14 cellular contexts compared by ENCODE assay signal in the genomic region with DNA sequence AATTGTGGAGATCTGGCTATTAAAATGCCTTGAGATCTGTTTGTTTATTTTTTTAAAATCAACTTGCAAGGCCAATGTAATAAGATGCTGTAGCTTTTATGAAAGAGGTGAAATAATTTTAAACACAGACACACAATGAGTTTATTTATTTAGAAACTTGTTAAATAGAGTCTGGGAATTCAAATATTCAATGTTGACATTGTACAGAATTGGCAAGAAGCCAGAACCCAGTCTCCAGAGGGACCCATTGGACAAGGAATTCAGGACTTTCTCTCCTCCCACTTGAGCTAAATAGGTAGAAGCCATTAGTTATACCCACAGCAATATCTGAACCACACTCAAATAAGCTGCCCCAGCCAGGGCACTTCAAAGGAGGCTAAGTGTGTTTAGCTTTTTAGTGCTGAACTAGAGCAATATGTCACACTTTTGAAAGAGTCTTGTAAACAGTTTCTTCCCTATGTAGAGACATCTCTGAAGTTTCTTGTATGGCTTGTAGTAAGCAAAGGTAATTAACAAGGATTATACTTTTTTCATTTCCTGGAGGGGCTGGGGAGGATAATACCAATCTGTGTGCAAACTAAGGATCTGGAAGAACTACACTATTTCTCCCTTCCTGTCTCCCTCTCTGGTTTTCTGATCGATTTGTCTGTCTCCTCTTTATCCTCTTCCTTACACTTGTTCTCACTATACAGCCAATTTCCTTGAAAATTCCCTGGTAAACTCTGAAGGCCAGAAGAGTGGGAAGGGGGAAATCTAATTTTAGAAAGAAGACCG. TPM values are rescaled to one million over a fixed set of nuclear protein-coding genes. Genes with fewer than 3 reads are reported as not detected.
DNase-seq lines count a peak whose midpoint lies in the region; ATAC-seq and TF ChIP-seq lines count a peak whose summit lies in the region.
"Had no signal": no experiment of that assay in that cellular context is flagged by ENCODE, and none has a peak within 500 bp of the region (broad histone marks: within the 10 kb centered on the region; RNA-seq: fewer than 3 reads in every experiment).

No MANE protein-coding gene starts in this region.

- no peak overlapping the region for H4K5ac ChIP-seq in H9 (ENCODE audit: insufficient read length, low read depth, low read length)

- H2BK20ac ChIP-seq in H9 (ENCODE audit: low read depth, low read length, poor library complexity, severe bottlenecking), result no peak overlapping the region

- TF ChIP-seq CTCF in H9 (conservative IDR thresholded peaks at IDR 0.05) (no peak), VCaP (conservative IDR thresholded peaks at IDR 0.05) (no peak), osteoblast (IDR thresholded peaks at IDR 0.05; ENCODE audit: extremely low read depth, low read depth, low read length) (no peak)

- H3K23me2 ChIP-seq in H9 (ENCODE audit: insufficient read length, low read depth, low read length, poor library complexity, severe bottlenecking), result peaks cover 27% of the 10 kb centered on the region

- H3K27ac ChIP-seq in H9 (ENCODE audit: insufficient read length, low read depth, low read length) (no peak overlapping the region), VCaP (0 out of 2 replicates have a peak overlapping the region, but pooled peaks have one; percentile 24), osteoblast (ENCODE audit: low read depth, low read length) (no peak overlapping the region)
- H3K27ac ChIP-seq: foreskin keratinocyte had no signal

- H2AFZ ChIP-seq in H9 (ENCODE audit: low read length) (no peak overlapping the region), osteoblast (ENCODE audit: low read length) (no peak overlapping the region)

- no peaks in the 10 kb centered on the region for H3K79me2 ChIP-seq in H9 (ENCODE audit: insufficient read depth, low read length)
- H3K79me2 ChIP-seq in osteoblast (ENCODE audit: insufficient read depth, low read length), result no peaks in the 10 kb centered on the region

- no peak overlapping the region for H3K9ac ChIP-seq in H9 (ENCODE audit: extremely low read depth, insufficient read length, low read length)

- no peaks in the 10 kb centered on the region for H3K79me1 ChIP-seq in H9 (ENCODE audit: insufficient read depth, low read depth, low read length, poor library complexity, severe bottlenecking)

- no peak overlapping the region for H3K4ac ChIP-seq in H9 (ENCODE audit: low read depth, low read length)

- H2BK12ac ChIP-seq in H9 (ENCODE audit: insufficient read length, low read depth, low read length), result no peak overlapping the region

- peaks cover 44 to 51% of the 10 kb centered on the region in 2 experiments for H3K4me1 Mint-ChIP-seq in H9
- peaks cover 34% of the 10 kb centered on the region for H3K4me1 Mint-ChIP-seq in activated T-helper 1 cell treated with anti-CD3 and anti-CD28 coated beads, Interleukin-12 subunit alpha, Interleukin-12 subunit beta, Interleukin-2, Interleukin-4 antibody, amounts not matched to agents 30 ng/mL and 10 ng/mL and 1 ng/mL, durations not matched to agents 14 hours and 24 hours and 36 hours (ENCODE audit: low read depth)

- H3K27me3 ChIP-seq in H9 (ENCODE audit: insufficient read depth, low read length), result peaks cover 35% of the 10 kb centered on the region; the same call in 1 of the 2 replicates
- peaks cover 53% of the 10 kb centered on the region for H3K27me3 ChIP-seq in osteoblast (ENCODE audit: insufficient read depth, low read length)

- ATAC-seq in HG02840 (IDR thresholded peaks at IDR 0.05; ENCODE audit: low FRiP score, unreplicated experiment), result no peak
- ATAC-seq in left lobe of liver, result no peak
- ATAC-seq: foreskin keratinocyte had no signal

- no peak overlapping the region for H3K23ac ChIP-seq in H9 (ENCODE audit: insufficient read length, low read depth, low read length)

- H3T11ph ChIP-seq in H9 (ENCODE audit: low read length), result no peak overlapping the region

- H2AK5ac ChIP-seq in H9 (ENCODE audit: insufficient read length, low read length), result no peak overlapping the region

- no peaks in the 10 kb centered on the region for H3K36me3 ChIP-seq in osteoblast (ENCODE audit: insufficient read depth, low read length)
- H3K36me3 ChIP-seq: breast epithelium had no signal

- H2BK15ac ChIP-seq in H9 (ENCODE audit: low read depth, low read length), result no peak overlapping the region

- no peak overlapping the region for H3K18ac ChIP-seq in H9 (ENCODE audit: insufficient read length, low read depth, low read length)

- no peak overlapping the region for H4K91ac ChIP-seq in H9 (ENCODE audit: insufficient read length, low read depth, low read length)

- no peak overlapping the region for H2BK5ac ChIP-seq in H9 (ENCODE audit: insufficient read length, low read length)

- no peak overlapping the region for H3K14ac ChIP-seq in H9 (ENCODE audit: insufficient read depth, low read length)

- DNase-seq in H9 (no peak), NCI-H1417 (lab: John Stamatoyannopoulos, UW) (peak; percentile 82 to 98 (median 92)), osteoblast (ENCODE audit: insufficient read length, low spot score, missing footprints) (peak; percentile 78), T-helper 2 cell (no peak), left lobe of liver (ENCODE audit: low spot score) (no peak)
- DNase-seq in activated T-helper 1 cell treated with anti-CD3 and anti-CD28 coated beads, Interleukin-12 subunit alpha, Interleukin-12 subunit beta, Interleukin-2, Interleukin-4 antibody, amounts not matched to agents 30 ng/mL and 10 ng/mL and 1 ng/mL, durations not matched to agents 14 hours and 24 hours and 36 hours (ENCODE audit: low spot score), result no peak
- DNase-seq: activated T-cell treated with anti-CD3 and anti-CD28 coated beads for 4 hours; foreskin keratinocyte; NCI-H446 treated with DMSO at 0.1 percent for 48 hours; stimulated activated naive B cell treated with anti-CD40 and anti-IgM and Interleukin-4, amounts not matched to agents 10 μg/mL and 1 μg/mL and 100 μg/mL, for 72 hours had no signal

- H3K9me3 Mint-ChIP-seq in H9, result no peaks in the 10 kb centered on the region
- no peaks in the 10 kb centered on the region for H3K9me3 Mint-ChIP-seq in activated T-helper 1 cell treated with anti-CD3 and anti-CD28 coated beads, Interleukin-12 subunit alpha, Interleukin-12 subunit beta, Interleukin-2, Interleukin-4 antibody, amounts not matched to agents 30 ng/mL and 10 ng/mL and 1 ng/mL, durations not matched to agents 14 hours and 24 hours and 36 hours
- H3K9me3 Mint-ChIP-seq: stimulated activated naive B cell treated with anti-CD40 and anti-IgM and Interleukin-4, amounts not matched to agents 10 μg/mL and 1 μg/mL and 100 μg/mL, for 72 hours had no signal

- intact Hi-C loops in activated T-helper 1 cell treated with anti-CD3 and anti-CD28 coated beads, Interleukin-12 subunit alpha, Interleukin-12 subunit beta, Interleukin-2, Interleukin-4 antibody, amounts not matched to agents 30 ng/mL and 10 ng/mL and 1 ng/mL, durations not matched to agents 14 hours and 24 hours and 36 hours (cut with micrococcal nuclease), result no loop called here

- H3K4me2 ChIP-seq in H9 (ENCODE audit: insufficient read depth, insufficient read length, low read length) (peak overlapping the region; percentile 76), osteoblast (ENCODE audit: insufficient read depth, low read length) (no peak overlapping the region)

- no peak overlapping the region for H2BK120ac ChIP-seq in H9 (ENCODE audit: low read depth, low read length, poor library complexity, severe bottlenecking)

- H3K27ac Mint-ChIP-seq in H9, result no peak overlapping the region
- H3K27ac Mint-ChIP-seq in activated T-helper 1 cell treated with anti-CD3 and anti-CD28 coated beads, Interleukin-12 subunit alpha, Interleukin-12 subunit beta, Interleukin-2, Interleukin-4 antibody, amounts not matched to agents 30 ng/mL and 10 ng/mL and 1 ng/mL, durations not matched to agents 14 hours and 24 hours and 36 hours, result no peak overlapping the region

- H3K4me1 ChIP-seq in H9 (ENCODE audit: insufficient read depth, low read length), result peaks cover 7% of the 10 kb centered on the region
- H3K4me1 ChIP-seq in osteoblast (ENCODE audit: insufficient read depth, low read length), result peaks cover 9% of the 10 kb centered on the region
- H3K4me1 ChIP-seq: foreskin keratinocyte had no signal

- H4K8ac ChIP-seq in H9 (replicated peaks; ENCODE audit: insufficient read length, low read depth, low read length), result no peak overlapping the region

- peaks cover 72% of the 10 kb centered on the region for H3K27me3 Mint-ChIP-seq in H9 (ENCODE audit: low read depth)
- peaks cover 83% of the 10 kb centered on the region for H3K27me3 Mint-ChIP-seq in activated T-helper 1 cell treated with anti-CD3 and anti-CD28 coated beads, Interleukin-12 subunit alpha, Interleukin-12 subunit beta, Interleukin-2, Interleukin-4 antibody, amounts not matched to agents 30 ng/mL and 10 ng/mL and 1 ng/mL, durations not matched to agents 14 hours and 24 hours and 36 hours (ENCODE audit: insufficient read depth)

- H3K4me3 Mint-ChIP-seq in H9, result peak overlapping the region in 1 of 2 experiments; percentile 85; a peak in 4 of 5 replicates
- H3K4me3 Mint-ChIP-seq in activated T-helper 1 cell treated with anti-CD3 and anti-CD28 coated beads, Interleukin-12 subunit alpha, Interleukin-12 subunit beta, Interleukin-2, Interleukin-4 antibody, amounts not matched to agents 30 ng/mL and 10 ng/mL and 1 ng/mL, durations not matched to agents 14 hours and 24 hours and 36 hours, result no peak overlapping the region

- H3K4me3 ChIP-seq in osteoblast (ENCODE audit: insufficient read depth, low read length), result no peak overlapping the region

- H3K36me3 Mint-ChIP-seq in H9 (ENCODE audit: insufficient read depth in 1 of 3, low read depth in 3 of 3), result no peaks in the 10 kb centered on the region
- peaks cover 6% of the 10 kb centered on the region for H3K36me3 Mint-ChIP-seq in activated T-helper 1 cell treated with anti-CD3 and anti-CD28 coated beads, Interleukin-12 subunit alpha, Interleukin-12 subunit beta, Interleukin-2, Interleukin-4 antibody, amounts not matched to agents 30 ng/mL and 10 ng/mL and 1 ng/mL, durations not matched to agents 14 hours and 24 hours and 36 hours (ENCODE audit: low read depth)
- H3K36me3 Mint-ChIP-seq: stimulated activated naive B cell treated with anti-CD40 and anti-IgM and Interleukin-4, amounts not matched to agents 10 μg/mL and 1 μg/mL and 100 μg/mL, for 72 hours had no signal

- H3K56ac ChIP-seq in H9 (ENCODE audit: insufficient read length, low read depth, low read length), result no peak overlapping the region

- H3K9me3 ChIP-seq in H9 (ENCODE audit: control insufficient read depth, low read depth, low read length), result no peaks in the 10 kb centered on the region
- H3K9me3 ChIP-seq in osteoblast (ENCODE audit: low read depth, low read length), result no peaks in the 10 kb centered on the region
- H3K9me3 ChIP-seq: breast epithelium had no signal

- H4K20me1 ChIP-seq in H9 (ENCODE audit: control insufficient read depth, insufficient read depth, insufficient read length) (no peaks in the 10 kb centered on the region), osteoblast (ENCODE audit: insufficient read depth, low read length) (no peaks in the 10 kb centered on the region)

- no CpG with 5 or more reads among the region's 2 CpGs for WGBS in H9 (ENCODE audit: extremely low coverage, insufficient read length, low lambda C conversion rate)

RNA-seq across cellular contexts. Expression of a gene that starts 6.0 kb away (rescaled TPM):
- total RNA-seq in H9 (2021), result 0.15 and 0.35 TPM in 2 replicates
- total RNA-seq in osteoblast, result 2.2 and 5.6 TPM in 2 replicates
- total RNA-seq in activated T-helper 1 cell treated with anti-CD3 and anti-CD28 coated beads, Interleukin-12 subunit alpha, Interleukin-12 subunit beta, Interleukin-2, Interleukin-4 antibody, amounts not matched to agents 30 ng/mL and 10 ng/mL and 1 ng/mL, durations not matched to agents 14 hours and 24 hours and 36 hours, result not detected in 2 replicates
- total RNA-seq in left lobe of liver, result 2.5 TPM
- total RNA-seq: T-helper 1 cell treated with Interleukin-12 subunit alpha and Interleukin-12 subunit beta and Interleukin-4 antibody, amounts not matched to agents 30 ng/mL and 1 ng/mL, for 36 hours had no signal

Comparison
In these comparisons a context has a peak if more than half of its experiments do, and no peak if none do; other contexts are left out.
1. DNase-seq: peak in NCI-H1417 (3 of 3) and osteoblast (single experiment); none in H9 (single experiment), T-helper 2 cell (0 of 5), activated T-helper 1 cell treated with anti-CD3 and anti-CD28 coated beads, Interleukin-12 subunit alpha, Interleukin-12 subunit beta, Interleukin-2, Interleukin-4 antibody, amounts not matched to agents 30 ng/mL and 10 ng/mL and 1 ng/mL, durations not matched to agents 14 hours and 24 hours and 36 hours (single experiment) and left lobe of liver (single experiment).